ENCODE assay signal across 13 cellular contexts in the genomic region with DNA sequence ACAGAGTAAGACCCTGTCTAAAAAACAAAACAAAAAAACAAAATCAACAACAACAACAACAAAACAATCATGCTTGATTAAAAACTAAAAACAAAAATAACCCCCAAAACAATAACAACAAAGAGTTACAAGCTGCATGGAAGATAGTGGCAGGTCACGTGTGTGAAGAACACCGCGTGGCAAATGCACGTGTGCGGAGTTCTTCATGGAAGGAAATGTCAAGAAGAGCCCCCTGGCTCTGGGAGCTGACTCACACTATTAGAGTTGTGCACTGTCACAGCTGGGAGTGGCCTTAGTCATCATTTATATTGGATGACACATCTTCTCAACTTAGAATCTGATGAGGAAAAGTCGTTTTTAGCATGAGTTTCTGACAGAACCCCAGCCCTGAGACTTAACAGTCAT.
DNase-seq lines count a peak whose midpoint lies in the region; ATAC-seq lines count a peak whose summit lies in the region.
"Had no signal": no experiment of that assay in that cellular context is flagged by ENCODE, and none has a peak within 500 bp of the region (broad histone marks: within the 10 kb centered on the region; RNA-seq: fewer than 3 reads in every experiment).

No MANE protein-coding gene starts in this region.

- peak; percentile 55 for DNase-seq in HCEC 1CT
- DNase-seq in RPMI7951 (ENCODE audit: low read depth) = peak; percentile 88
- DNase-seq in fibroblast of gingiva (ENCODE audit: low read depth) = peak; percentile 2
- DNase-seq in smooth muscle cell of the brain vasculature (ENCODE audit: low read depth, low spot score) = peak; percentile 31
- no peak for DNase-seq in Right ventricle myocardium inferior (ENCODE audit: missing footprints)
- DNase-seq in activated CD4-positive, alpha-beta T cell treated with anti-CD3 and anti-CD28 coated beads, Interleukin-2, amount 50 U/mL, for 4 hours = no peak
- DNase-seq: activated CD4-positive, CD25-positive, alpha-beta regulatory T cell treated with anti-CD3 and anti-CD28 coated beads, Interleukin-2, amount 50 U/mL, for 72 hours; activated T-cell treated with anti-CD3 and anti-CD28 coated beads, Interleukin-2, amount 50 U/mL, for 72 hours; DMS79 treated with DMSO at 0.1 percent for 48 hours; esophagus squamous epithelium; left colon; NCI-H187 treated with DMSO at 0.1 percent for 48 hours had no signal

- ATAC-seq in Right ventricle myocardium inferior (no peak), GM21360 (IDR thresholded peaks at IDR 0.05; ENCODE audit: unreplicated experiment) (no peak)
- ATAC-seq: activated T-cell treated with anti-CD3 and anti-CD28 coated beads, Interleukin-2, amount 50 U/mL, for 72 hours; left colon had no signal

- intact Hi-C loops in Right ventricle myocardium inferior (cut with DNase I) = no loop called here

Comparison
In these comparisons a context has a peak if more than half of its experiments do, and no peak if none do; other contexts are left out.
1. DNase-seq: peak in HCEC 1CT (single experiment), RPMI7951 (single experiment), fibroblast of gingiva (single experiment) and smooth muscle cell of the brain vasculature (single experiment); none in Right ventricle myocardium inferior (single experiment) and activated CD4-positive, alpha-beta T cell treated with anti-CD3 and anti-CD28 coated beads, Interleukin-2, amount 50 U/mL, for 4 hours (0 of 2).